24 cellular contexts compared by ENCODE assay signal in the genomic region with DNA sequence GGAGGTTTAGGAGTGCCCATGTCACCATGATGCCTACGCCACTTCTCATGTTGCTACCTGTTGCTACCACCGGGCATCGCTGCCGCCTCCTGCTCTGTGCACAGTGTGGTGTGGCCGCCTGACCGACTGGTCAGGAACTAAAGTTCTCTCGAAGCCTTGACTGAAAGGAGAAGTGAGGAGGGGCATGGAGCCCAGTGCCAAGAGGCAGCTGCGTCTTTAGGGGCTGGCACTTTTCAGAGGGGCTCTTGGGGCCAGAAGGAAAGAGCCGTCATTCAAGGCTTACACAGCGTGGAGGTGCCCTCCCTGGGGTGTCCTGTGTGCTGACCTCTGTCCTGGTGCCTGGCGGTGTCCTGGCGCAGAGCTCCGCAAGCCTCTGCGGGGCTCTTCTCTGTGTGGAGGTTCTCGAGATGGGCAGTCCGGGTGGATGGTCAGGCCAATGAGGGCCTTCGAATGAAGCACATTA. TPM values are rescaled to one million over a fixed set of nuclear protein-coding genes. Genes with fewer than 3 reads are reported as not detected.
DNase-seq lines count a peak whose midpoint lies in the region; TF ChIP-seq lines count a peak whose summit lies in the region.
"Had no signal": no experiment of that assay in that cellular context is flagged by ENCODE, and none has a peak within 500 bp of the region (broad histone marks: within the 10 kb centered on the region; RNA-seq: fewer than 3 reads in every experiment).

No MANE protein-coding gene starts in this region.

- H3K4me3 ChIP-seq in adipocyte (ENCODE audit: low read length) (no peak overlapping the region), tibial artery (no peak overlapping the region)
- H3K4me3 ChIP-seq: K562 had no signal

- no peaks in the 10 kb centered on the region for H3K27me3 Mint-ChIP-seq in osteocyte (ENCODE audit: unreplicated experiment)
- no peaks in the 10 kb centered on the region for H3K27me3 Mint-ChIP-seq in activated naive CD8-positive, alpha-beta T cell treated with anti-CD3 and anti-CD28 coated beads for 36 hours
- H3K27me3 Mint-ChIP-seq: CD8-positive, alpha-beta memory T cell; progenitor cell of endocrine pancreas had no signal

- peaks cover 82% of the 10 kb centered on the region for H3K4me1 Mint-ChIP-seq in osteocyte (ENCODE audit: unreplicated experiment)
- H3K4me1 Mint-ChIP-seq in activated naive CD8-positive, alpha-beta T cell treated with anti-CD3 and anti-CD28 coated beads for 36 hours = peaks cover 29% of the 10 kb centered on the region
- H3K4me1 Mint-ChIP-seq: neural crest cell had no signal

- DNase-seq in CD1c-positive myeloid dendritic cell (ENCODE audit: extremely low spot score) (peak; percentile 24), adipocyte (ENCODE audit: low read depth) (no peak), osteocyte (ENCODE audit: extremely low spot score, unreplicated experiment) (no peak), tibial artery (peak in 1 of 2 donors; percentile 67), T-helper 2 cell (no peak), iPS-NIHi11 (ENCODE audit: low spot score) (no peak)
- DNase-seq in activated naive CD8-positive, alpha-beta T cell treated with anti-CD3 and anti-CD28 coated beads for 36 hours = no peak
- DNase-seq: activated CD4-positive, alpha-beta T cell treated with anti-CD3 and anti-CD28 coated beads, Interleukin-2, amount 50 U/mL, for 48 hours; activated CD4-positive, CD25-positive, alpha-beta regulatory T cell; activated gamma-delta T cell treated with Interleukin-2 at 50 U/mL for 16 hours; CD8-positive, alpha-beta memory T cell; DMS53; GDM1; H9; head of caudate nucleus; MV-4-11; NCI-H524 treated with DMSO at 0.1 percent for 48 hours; stimulated activated CD4-positive, alpha-beta T cell treated with anti-CD3 and anti-CD28 coated beads, Interleukin-4, amount 100 ng/mL, for 24 hours; stimulated activated naive CD8-positive, alpha-beta T cell treated with anti-CD3 and anti-CD28 coated beads, Interleukin-15, Interleukin-2, amounts not matched to agents 100 U/mL and 50 U/mL, for 24 hours; trophoblast cell had no signal

- H3K4me1 ChIP-seq in adipocyte (ENCODE audit: control insufficient read depth, insufficient read depth, low read length) = peaks cover 53% of the 10 kb centered on the region
- peaks cover 0 to 96% (median 86%) of the 10 kb centered on the region in 4 donors for H3K4me1 ChIP-seq in tibial artery

- intact Hi-C loops in tibial artery (cut with DNase I; ENCODE audit: low total_unique reads) = no loop called here

- H3K9me3 ChIP-seq in adipocyte (ENCODE audit: control insufficient read depth, low read length) = no peaks in the 10 kb centered on the region
- H3K9me3 ChIP-seq in tibial artery = no peaks in the 10 kb centered on the region

- peak overlapping the region; percentile 83 for H3K9ac ChIP-seq in adipocyte (ENCODE audit: low read length)

- H3K27me3 ChIP-seq in adipocyte (replicated peaks; ENCODE audit: control insufficient read depth, insufficient read depth, low read length) = no peaks in the 10 kb centered on the region
- no peaks in the 10 kb centered on the region for H3K27me3 ChIP-seq in tibial artery

- peaks cover 7% of the 10 kb centered on the region for H3K36me3 ChIP-seq in adipocyte (ENCODE audit: control insufficient read depth, insufficient read depth, low read length, severe bottlenecking)
- peaks cover 0 to 28% (median 6%) of the 10 kb centered on the region in 3 donors for H3K36me3 ChIP-seq in tibial artery

- peak overlapping the region; percentile 97 for H3K27ac Mint-ChIP-seq in osteocyte (ENCODE audit: unreplicated experiment)
- no peak overlapping the region for H3K27ac Mint-ChIP-seq in activated naive CD8-positive, alpha-beta T cell treated with anti-CD3 and anti-CD28 coated beads for 36 hours
- H3K27ac Mint-ChIP-seq: H9; progenitor cell of endocrine pancreas; T-helper 2 cell treated with Interferon-gamma antibody and Interleukin-4, amounts not matched to agents 5 μg/mL and 100 μg/mL, for 36 hours had no signal

- H3K36me3 Mint-ChIP-seq in osteocyte (ENCODE audit: unreplicated experiment) = peaks cover 10% of the 10 kb centered on the region
- H3K36me3 Mint-ChIP-seq in activated naive CD8-positive, alpha-beta T cell treated with anti-CD3 and anti-CD28 coated beads for 36 hours = peaks cover 6% of the 10 kb centered on the region

- no peak overlapping the region for H3K4me3 Mint-ChIP-seq in osteocyte (ENCODE audit: unreplicated experiment)
- H3K4me3 Mint-ChIP-seq in activated naive CD8-positive, alpha-beta T cell treated with anti-CD3 and anti-CD28 coated beads for 36 hours = no peak overlapping the region
- H3K4me3 Mint-ChIP-seq: CD8-positive, alpha-beta memory T cell; H9; neural crest cell; T-helper 2 cell treated with Interferon-gamma antibody and Interleukin-4, amounts not matched to agents 5 μg/mL and 100 μg/mL, for 36 hours had no signal

- H3K9me3 Mint-ChIP-seq in osteocyte (ENCODE audit: unreplicated experiment) = no peaks in the 10 kb centered on the region
- H3K9me3 Mint-ChIP-seq in activated naive CD8-positive, alpha-beta T cell treated with anti-CD3 and anti-CD28 coated beads for 36 hours = no peaks in the 10 kb centered on the region
- H3K9me3 Mint-ChIP-seq: CD8-positive, alpha-beta memory T cell; H9; neural crest cell; T-helper 2 cell treated with Interferon-gamma antibody and Interleukin-4, amounts not matched to agents 5 μg/mL and 100 μg/mL, for 36 hours had no signal

- TF ChIP-seq CTCF in osteocyte (IDR thresholded peaks at IDR 0.05) (no peak), tibial artery (IDR thresholded peaks at IDR 0.05) (no peak)

- H3K27ac ChIP-seq in tibial artery = peak overlapping the region; percentile 77 to 80

RNA-seq across cellular contexts. Expression of gene ADARB1, which starts 57.2 kb away (rescaled TPM):
- total RNA-seq in osteocyte = 126 and 130 TPM in 2 replicates
- total RNA-seq in activated naive CD8-positive, alpha-beta T cell treated with anti-CD3 and anti-CD28 coated beads for 36 hours = 10 to 100 TPM; 39.6 to 41.9 TPM
